Comparison of ENCODE assay signal across 8 cellular contexts in the genomic region with DNA sequence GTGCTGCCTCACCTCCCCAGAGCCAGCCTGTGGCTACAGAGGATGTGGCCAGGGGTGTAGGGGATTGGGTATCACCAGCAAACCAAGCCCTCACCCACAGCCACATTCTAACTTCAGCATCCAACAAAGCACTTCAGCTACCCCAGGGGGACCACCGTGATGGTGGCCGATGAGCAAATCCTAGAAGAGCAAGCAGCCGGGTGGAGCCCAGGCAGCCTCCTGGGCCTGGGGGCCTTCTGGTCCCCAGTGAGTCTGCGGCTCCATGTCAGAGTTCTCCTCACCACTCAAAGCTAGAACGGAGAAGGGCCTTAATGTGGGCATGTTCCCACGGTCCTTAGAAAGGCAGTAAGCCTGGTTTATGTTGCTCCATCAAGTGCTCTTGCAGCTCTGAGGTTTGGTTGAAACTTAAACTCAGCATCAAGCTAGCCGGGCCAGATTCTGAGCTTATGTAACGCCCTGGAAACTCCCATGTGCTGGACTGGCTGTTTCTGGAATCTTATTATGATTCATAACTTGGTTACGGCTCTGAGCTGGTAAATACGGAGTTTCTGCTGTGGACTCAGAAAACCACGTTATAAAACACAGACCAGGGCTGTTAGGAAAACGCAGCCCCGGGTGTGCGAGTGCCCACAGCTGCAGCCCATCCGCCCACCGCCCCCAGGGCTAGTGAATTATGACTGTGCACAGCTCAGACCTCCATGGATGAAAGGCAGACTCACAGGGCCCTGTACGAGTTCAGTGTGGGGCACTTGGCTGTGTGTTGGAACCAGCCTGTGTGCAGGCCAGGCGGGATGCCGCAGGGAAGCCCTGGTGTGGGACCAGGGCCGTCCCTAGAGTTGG.
DNase-seq lines count a peak whose midpoint lies in the region; ATAC-seq, FAIRE-seq and TF ChIP-seq lines count a peak whose summit lies in the region.

No MANE protein-coding gene starts in this region.

- no peak overlapping the region for H3K4me3 ChIP-seq in CD4-positive, CD25-positive, alpha-beta regulatory T cell (ENCODE audit: low read depth, low read length)
- H3K4me3 ChIP-seq in mammary epithelial cell (replicated peaks in 1 of 3; ENCODE audit: insufficient read depth in 1 of 3, low read depth in 2 of 3, low read length in 3 of 3), result no peak overlapping the region

- no peaks in the 10 kb centered on the region for H3K27me3 ChIP-seq in CD4-positive, CD25-positive, alpha-beta regulatory T cell (ENCODE audit: control insufficient read depth, insufficient read depth, low read length)
- H3K27me3 ChIP-seq in mammary epithelial cell (ENCODE audit: insufficient read depth, low read length), result no peaks in the 10 kb centered on the region

- no peaks in the 10 kb centered on the region for H3K9me3 Mint-ChIP-seq in CD4-positive, CD25-positive, alpha-beta regulatory T cell
- no peaks in the 10 kb centered on the region for H3K9me3 Mint-ChIP-seq in natural killer cell

- H2AFZ ChIP-seq in mammary epithelial cell (ENCODE audit: low read depth, low read length), result peak overlapping the region; percentile 71

- ATAC-seq in CD4-positive, CD25-positive, alpha-beta regulatory T cell (ENCODE audit: low read depth in 2 of 2), result no peak
- ATAC-seq in GM19455 (IDR thresholded peaks at IDR 0.05; ENCODE audit: unreplicated experiment), result peak; percentile 73
- peak; percentile 71 for ATAC-seq in HG03442 (IDR thresholded peaks at IDR 0.05; ENCODE audit: unreplicated experiment)
- peak; percentile 42 to 78 (median 51) for ATAC-seq in natural killer cell

- FAIRE-seq in frontal cortex (lab: Jason Lieb, UNC), result no peak

- H3K27me3 Mint-ChIP-seq in CD4-positive, CD25-positive, alpha-beta regulatory T cell, result no peaks in the 10 kb centered on the region
- peaks cover 20 to 21% of the 10 kb centered on the region in 2 donors for H3K27me3 Mint-ChIP-seq in natural killer cell (ENCODE audit: low read depth in 2 of 2)

- no TSS peak for BruUV-seq in mammary epithelial cell (replicated peaks; lab: Mats Ljungman, UMichigan)

- CTCF ChIA-PET in mammary epithelial cell (lab: Charles Lee; ENCODE audit: low non-redundant PET), result interaction anchor here (0.7 kb wide), 1 partner anchor 385 kb away, joined by 3 read pairs; a partner anchor contains a TSS

- H3K36me3 Mint-ChIP-seq in CD4-positive, CD25-positive, alpha-beta regulatory T cell, result no peaks in the 10 kb centered on the region
- no peaks in the 10 kb centered on the region for H3K36me3 Mint-ChIP-seq in natural killer cell

- H3K9me3 ChIP-seq in CD4-positive, CD25-positive, alpha-beta regulatory T cell (ENCODE audit: control insufficient read depth in 2 of 2, low read length in 2 of 2), result no peaks in the 10 kb centered on the region
- H3K9me3 ChIP-seq in mammary epithelial cell (replicated peaks; ENCODE audit: insufficient read depth, low read length), result no peaks in the 10 kb centered on the region

- no peaks in the 10 kb centered on the region for H3K4me1 ChIP-seq in CD4-positive, CD25-positive, alpha-beta regulatory T cell (ENCODE audit: control insufficient read depth, insufficient read depth, low read length, poor library complexity, severe bottlenecking)
- peaks cover 5% of the 10 kb centered on the region for H3K4me1 ChIP-seq in mammary epithelial cell (ENCODE audit: insufficient read depth, low read length)

- no peaks in the 10 kb centered on the region for H4K20me1 ChIP-seq in mammary epithelial cell (ENCODE audit: insufficient read depth, low read length)

- H3K27ac Mint-ChIP-seq in CD4-positive, CD25-positive, alpha-beta regulatory T cell, result peak overlapping the region in 2 of 3 donors; percentile 13 to 78
- H3K27ac Mint-ChIP-seq in natural killer cell, result peak overlapping the region in 1 of 2 donors; percentile 11

- dilution Hi-C loops in mammary epithelial cell (cut with HindIII; ENCODE audit: low sequenced_read_pairs), result no loop called here

- in situ Hi-C loops in mammary epithelial cell (cut with MboI; ENCODE audit: low sequenced_read_pairs in 2 of 2), result loop anchor here in 1 of 2 donors (25.0 kb wide), 1 partner anchor 652 kb away; no protein-coding TSS in a partner anchor

- intact Hi-C loops in mammary epithelial cell (cut with micrococcal nuclease), result loop anchor here (5.0 to 10.0 kb wide), 4 partner anchors 101 to 587 kb away; a partner anchor contains a TSS
- intact Hi-C loops in natural killer cell (cut with micrococcal nuclease), result no loop called here

- H3K36me3 ChIP-seq in CD4-positive, CD25-positive, alpha-beta regulatory T cell (ENCODE audit: control insufficient read depth, insufficient read depth, low read length), result no peaks in the 10 kb centered on the region
- no peaks in the 10 kb centered on the region for H3K36me3 ChIP-seq in mammary epithelial cell (ENCODE audit: insufficient read depth, low read length)

- TF ChIP-seq CTCF in mammary epithelial cell (conservative IDR thresholded peaks at IDR 0.05 in 1 of 2, IDR thresholded peaks at IDR 0.05 in 1 of 2; ENCODE audit: extremely low read depth in 1 of 2, insufficient read depth in 1 of 2, low read depth in 1 of 2, low read length in 2 of 2), result no peak
- TF ChIP-seq CTCF in natural killer cell (IDR thresholded peaks at IDR 0.05), result no peak

- H3K79me2 ChIP-seq in mammary epithelial cell (ENCODE audit: insufficient read depth, low read length), result no peaks in the 10 kb centered on the region

- no peak overlapping the region for H3K4me3 Mint-ChIP-seq in CD4-positive, CD25-positive, alpha-beta regulatory T cell
- H3K4me3 Mint-ChIP-seq in natural killer cell, result no peak overlapping the region

- no peak overlapping the region for H3K9ac ChIP-seq in mammary epithelial cell (ENCODE audit: insufficient read depth, low read length)

- H3K4me2 ChIP-seq in mammary epithelial cell (ENCODE audit: insufficient read depth, low read depth, low read length), result peak overlapping the region; percentile 25

- H3K4me1 Mint-ChIP-seq in CD4-positive, CD25-positive, alpha-beta regulatory T cell, result peaks cover 0 to 18% (median 6%) of the 10 kb centered on the region in 4 donors
- H3K4me1 Mint-ChIP-seq in natural killer cell, result peaks cover 13 to 17% of the 10 kb centered on the region in 2 donors

- DNase-seq in CD4-positive, CD25-positive, alpha-beta regulatory T cell, result no peak
- DNase-seq in mammary epithelial cell (peak; percentile 86), natural killer cell (peak; percentile 23), frontal cortex (ENCODE audit: low spot score in 2 of 2) (no peak), activated gamma-delta T cell (lab: John Stamatoyannopoulos, UW) (no peak), islet precursor cell (no peak)

- 36% methylated on average over 18 of the region's 20 CpGs for WGBS in mammary epithelial cell (ENCODE audit: low coverage, missing lambda C conversion rate)

- no peak overlapping the region for H3K27ac ChIP-seq in CD4-positive, CD25-positive, alpha-beta regulatory T cell (ENCODE audit: insufficient read depth, low read length, poor library complexity, severe bottlenecking)
- H3K27ac ChIP-seq in mammary epithelial cell (ENCODE audit: insufficient read depth, low read depth, low read length), result peak overlapping the region; percentile 24

Comparison
In these comparisons a context has a peak if more than half of its experiments do, and no peak if none do; other contexts are left out.
1. ATAC-seq: peak in GM19455 (single experiment), HG03442 (single experiment) and natural killer cell (3 of 3); none in CD4-positive, CD25-positive, alpha-beta regulatory T cell (0 of 2).
2. DNase-seq: peak in mammary epithelial cell (single experiment) and natural killer cell (single experiment); none in CD4-positive, CD25-positive, alpha-beta regulatory T cell (0 of 3), frontal cortex (0 of 2), activated gamma-delta T cell (single experiment) and islet precursor cell (single experiment).